In the genomic region with DNA sequence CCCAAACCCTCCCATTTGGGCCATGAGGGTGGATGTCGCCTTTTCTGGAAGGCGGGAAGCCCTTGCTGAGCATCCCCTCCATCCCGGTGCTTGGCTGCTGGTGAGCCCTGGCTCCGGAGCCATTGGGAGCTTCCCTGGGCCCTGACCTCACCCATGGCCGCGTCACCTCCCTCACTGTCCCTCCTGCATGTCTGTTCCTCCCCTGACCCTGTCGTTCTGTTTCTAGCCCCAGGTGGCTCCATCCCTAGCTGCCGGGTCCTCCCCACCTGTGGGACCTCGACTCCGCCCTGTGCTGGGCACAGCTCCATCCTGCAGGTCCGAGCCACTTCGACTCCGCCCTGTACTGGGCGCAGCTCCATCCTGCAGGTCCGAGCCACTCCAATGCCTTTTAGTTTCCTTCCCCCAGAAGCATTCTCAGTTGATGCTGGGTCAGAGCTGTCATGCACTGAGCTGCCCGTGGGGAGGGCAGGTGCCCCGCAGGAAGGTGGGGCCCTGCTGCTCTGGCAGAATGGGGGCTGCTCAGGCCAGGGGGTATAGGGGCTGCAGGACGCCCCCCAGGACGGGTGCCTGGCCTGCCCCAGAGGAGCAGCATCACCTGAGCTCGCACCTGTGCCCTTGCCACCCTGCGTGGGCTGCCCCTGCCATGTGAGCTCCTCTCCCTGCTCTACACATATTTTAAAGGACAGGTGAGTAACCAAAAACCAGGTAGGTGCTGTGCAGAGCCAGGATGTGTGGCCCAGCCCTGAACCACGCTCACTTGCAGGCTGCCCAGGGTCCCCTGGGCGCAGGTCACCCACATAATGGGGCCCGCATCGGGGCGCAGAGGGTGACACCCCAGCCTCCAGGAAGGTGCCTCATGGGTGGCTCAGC, we compare ENCODE assay signal across 11 cellular contexts. TPM values are rescaled to one million over a fixed set of nuclear protein-coding genes. Genes with fewer than 3 reads are reported as not detected.
A peak's percentile ranks its signal among the peaks of the same experiment; 100 is the strongest.
DNase-seq lines count a peak whose midpoint lies in the region; TF ChIP-seq lines count a peak whose summit lies in the region.
"Had no signal": no experiment of that assay in that cellular context is flagged by ENCODE, and none has a peak within 500 bp of the region (broad histone marks: within the 10 kb centered on the region; RNA-seq: fewer than 3 reads in every experiment).

No MANE protein-coding gene starts in this region.

- DNase-seq in DMS53 (lab: John Stamatoyannopoulos, UW) (peak; percentile 34), DMS53 treated with DMSO at 0.1 percent for 48 hours (lab: John Stamatoyannopoulos, UW; ENCODE audit: unreplicated experiment) (no peak), NCI-H69 (lab: John Stamatoyannopoulos, UW) (peak; percentile 38), kidney tubule cell (ENCODE audit: low spot score) (no peak), stomach (no peak), cortex of kidney (lab: John Stamatoyannopoulos, UW) (no peak)
- DNase-seq: MM.1S had no signal

- no peak for TF ChIP-seq POLR2A in stomach (IDR thresholded peaks at IDR 0.05)

- no peak for TF ChIP-seq CTCF in neutrophil (IDR thresholded peaks at IDR 0.05)
- TF ChIP-seq CTCF in stomach (IDR thresholded peaks at IDR 0.05): no peak

- peak overlapping the region; percentile 41 for H3K4me3 Mint-ChIP-seq in dendritic cell treated with granulocyte-macrophage colony-stimulating factor and Interleukin-4, amounts not matched to agents 40 ng/mL and 50 ng/mL, for 4 days

- no peak for TF ChIP-seq EP300 in stomach (IDR thresholded peaks at IDR 0.05)

- H3K27me3 Mint-ChIP-seq in dendritic cell treated with granulocyte-macrophage colony-stimulating factor and Interleukin-4, amounts not matched to agents 40 ng/mL and 50 ng/mL, for 4 days: peaks cover 37% of the 10 kb centered on the region

- WGBS in stomach, 5 donors: 47 to 54% (median 53%) methylated on average over 19 to 26 of the region's 26 CpGs

- intact Hi-C loops in dendritic cell treated with granulocyte-macrophage colony-stimulating factor and Interleukin-4, amounts not matched to agents 40 ng/mL and 50 ng/mL, for 4 days (cut with micrococcal nuclease): no loop called here
- intact Hi-C loops in stomach (cut with DNase I; ENCODE audit: low total_unique reads): no loop called here

- H3K4me1 ChIP-seq in neutrophil (ENCODE audit: control insufficient read depth in 1 of 2, insufficient read depth in 1 of 2, low read depth in 1 of 2, low read length in 1 of 2): peaks cover 13 to 18% of the 10 kb centered on the region in 2 experiments
- H3K4me1 ChIP-seq in stomach: peaks cover 0 to 19% (median 16%) of the 10 kb centered on the region in 4 donors
- H3K4me1 ChIP-seq: parathyroid adenoma had no signal

- H3K27ac ChIP-seq in neutrophil (peak overlapping the region; percentile 56), stomach (no peak overlapping the region)
- H3K27ac ChIP-seq: 22Rv1, parathyroid adenoma had no signal

- H3K4me3 ChIP-seq in neutrophil (ENCODE audit: low read depth in 1 of 2, low read length in 1 of 2): peak overlapping the region; percentile 5 to 49
- H3K4me3 ChIP-seq in stomach: no peak overlapping the region

- no peaks in the 10 kb centered on the region for H3K36me3 Mint-ChIP-seq in dendritic cell treated with granulocyte-macrophage colony-stimulating factor and Interleukin-4, amounts not matched to agents 40 ng/mL and 50 ng/mL, for 4 days (ENCODE audit: low read depth)

- H3K4me1 Mint-ChIP-seq in dendritic cell treated with granulocyte-macrophage colony-stimulating factor and Interleukin-4, amounts not matched to agents 40 ng/mL and 50 ng/mL, for 4 days (ENCODE audit: low read depth): peaks cover 21% of the 10 kb centered on the region

- H3K27ac Mint-ChIP-seq in dendritic cell treated with granulocyte-macrophage colony-stimulating factor and Interleukin-4, amounts not matched to agents 40 ng/mL and 50 ng/mL, for 4 days: no peak overlapping the region

- H3K27me3 ChIP-seq in neutrophil (peaks cover 16% of the 10 kb centered on the region), stomach (peaks cover 0 to 45% (median 6%) of the 10 kb centered on the region in 3 donors)

- peaks cover 18% of the 10 kb centered on the region for H3K9me3 Mint-ChIP-seq in dendritic cell treated with granulocyte-macrophage colony-stimulating factor and Interleukin-4, amounts not matched to agents 40 ng/mL and 50 ng/mL, for 4 days

- H3K9me3 ChIP-seq in neutrophil (no peaks in the 10 kb centered on the region), stomach (no peaks in the 10 kb centered on the region)

- no peaks in the 10 kb centered on the region for H3K36me3 ChIP-seq in neutrophil
- H3K36me3 ChIP-seq in stomach: peaks cover 0 to 4% (median 1%) of the 10 kb centered on the region in 4 donors

RNA-seq across cellular contexts. Expression of a gene that starts 19.0 kb away (rescaled TPM):
- 10 to 100 TPM in 3 of 5 donors, 1 to 10 TPM in 2; 2.2 to 63.6 (median 23.0) TPM for total RNA-seq in stomach
- polyA plus RNA-seq in stomach: 10 to 100 TPM; 33.2 to 43.7 (median 37.9) TPM

RNA-seq across cellular contexts. Expression of a gene that starts 19.2 kb away (rescaled TPM):
- 10 to 100 TPM in 4 of 5 donors, 1 to 10 TPM in 1; 7.0 to 69.5 (median 12.9) TPM for total RNA-seq in stomach
- 10 to 100 TPM in 2 of 3 donors, 1 to 10 TPM in 1; 6.6 to 16.0 (median 13.6) TPM for polyA plus RNA-seq in stomach

Comparison
In these comparisons a context has a peak if more than half of its experiments do, and no peak if none do; other contexts are left out.
1. DNase-seq: peak in DMS53 (single experiment) and NCI-H69 (single experiment); none in DMS53 treated with DMSO at 0.1 percent for 48 hours (single experiment), kidney tubule cell (single experiment), stomach (single experiment) and cortex of kidney (single experiment).
2. H3K4me3 ChIP-seq: peak in neutrophil (2 of 2); none in stomach (0 of 4).